ENCODE assay signal across 8 cellular contexts in the genomic region with DNA sequence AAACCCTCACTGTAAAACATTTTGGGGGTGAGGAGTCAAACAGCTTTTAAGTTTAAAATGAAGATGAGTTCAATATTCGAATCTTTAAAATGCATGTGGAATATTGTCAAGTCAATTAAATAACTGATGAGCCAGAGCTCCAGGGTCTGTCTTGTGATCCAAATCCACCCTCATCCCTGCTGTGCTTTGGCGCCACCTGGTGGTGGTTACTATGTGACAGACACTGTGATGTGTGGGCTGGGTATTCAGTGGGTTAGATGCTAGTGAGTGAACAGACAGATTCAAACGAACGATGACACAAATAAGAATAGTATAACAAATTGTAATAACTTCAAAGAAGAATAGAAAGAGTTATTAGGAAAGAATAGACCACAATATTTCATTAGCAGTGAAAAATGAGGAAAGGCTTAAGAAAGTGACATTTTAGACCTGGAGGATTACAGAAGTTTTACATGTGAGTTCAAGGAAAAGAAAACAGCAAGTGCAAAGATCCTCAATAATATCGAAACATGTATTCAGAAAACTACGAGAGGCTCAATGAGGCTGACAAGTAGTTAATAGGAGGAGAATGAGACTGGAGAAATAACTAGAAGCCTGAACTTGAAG. TPM values are rescaled to one million over a fixed set of nuclear protein-coding genes. Genes with fewer than 3 reads are reported as not detected.
DNase-seq lines count a peak whose midpoint lies in the region; ATAC-seq and TF ChIP-seq lines count a peak whose summit lies in the region.

No MANE protein-coding gene starts in this region.

- POLR2A ChIA-PET in naive thymus-derived CD4-positive, alpha-beta T cell (lab: Charles Lee): no interaction called here

- TF ChIP-seq POLR2A in erythroblast (IDR thresholded peaks at IDR 0.05; ENCODE audit: low read length): no peak

- H3K27ac ChIP-seq in naive thymus-derived CD4-positive, alpha-beta T cell (ENCODE audit: low read depth, low read length): no peak overlapping the region

- H3K9me3 Mint-ChIP-seq in naive thymus-derived CD4-positive, alpha-beta T cell: no peaks in the 10 kb centered on the region
- no peaks in the 10 kb centered on the region for H3K9me3 Mint-ChIP-seq in stimulated activated memory B cell treated with anti-CD40 and anti-IgM and Interleukin-4, amounts not matched to agents 10 μg/mL and 1 μg/mL and 100 μg/mL, for 72 hours

- no peaks in the 10 kb centered on the region for H3K4me1 Mint-ChIP-seq in naive thymus-derived CD4-positive, alpha-beta T cell
- no peaks in the 10 kb centered on the region for H3K4me1 Mint-ChIP-seq in stimulated activated memory B cell treated with anti-CD40 and anti-IgM and Interleukin-4, amounts not matched to agents 10 μg/mL and 1 μg/mL and 100 μg/mL, for 72 hours

- no peak overlapping the region for H3K4me3 Mint-ChIP-seq in naive thymus-derived CD4-positive, alpha-beta T cell
- H3K4me3 Mint-ChIP-seq in stimulated activated memory B cell treated with anti-CD40 and anti-IgM and Interleukin-4, amounts not matched to agents 10 μg/mL and 1 μg/mL and 100 μg/mL, for 72 hours: no peak overlapping the region

- no peaks in the 10 kb centered on the region for H3K27me3 ChIP-seq in naive thymus-derived CD4-positive, alpha-beta T cell (ENCODE audit: control insufficient read depth in 2 of 2, insufficient read depth in 2 of 2, low read length in 2 of 2)

- peak; percentile 97 for ATAC-seq in GM19023 (IDR thresholded peaks at IDR 0.05; ENCODE audit: unreplicated experiment)
- peak; percentile 93 for ATAC-seq in HG03139 (IDR thresholded peaks at IDR 0.05; ENCODE audit: unreplicated experiment)
- peak; percentile 76 for ATAC-seq in naive thymus-derived CD4-positive, alpha-beta T cell
- ATAC-seq in stimulated activated memory B cell treated with anti-CD40 and anti-IgM and Interleukin-4, amounts not matched to agents 10 μg/mL and 1 μg/mL and 100 μg/mL, for 72 hours: peak; percentile 67

- CTCF ChIA-PET in naive thymus-derived CD4-positive, alpha-beta T cell (lab: Charles Lee): interaction anchor here (0.8 to 2.2 kb wide), 3 partner anchors 78 to 948 kb away, joined by 3 to 8 read pairs (median 4); no protein-coding TSS in a partner anchor

- H3K27ac Mint-ChIP-seq in naive thymus-derived CD4-positive, alpha-beta T cell: no peak overlapping the region
- no peak overlapping the region for H3K27ac Mint-ChIP-seq in stimulated activated memory B cell treated with anti-CD40 and anti-IgM and Interleukin-4, amounts not matched to agents 10 μg/mL and 1 μg/mL and 100 μg/mL, for 72 hours

- DNase-seq in C1 segment of cervical spinal cord (lab: John Stamatoyannopoulos, UW) (peak in 13 of 14 donors; percentile 0 to 83 (median 51)), NCI-H82 (lab: John Stamatoyannopoulos, UW) (peak; percentile 83), erythroblast (lab: John Stamatoyannopoulos, UW) (peak; percentile 61 to 78)
- peak; percentile 31 for DNase-seq in activated CD8-positive, alpha-beta memory T cell treated with anti-CD3 and anti-CD28 coated beads, Interleukin-2, amount 50 U/mL, for 24 hours (ENCODE audit: extremely low read depth)
- DNase-seq in naive thymus-derived CD4-positive, alpha-beta T cell: peak; percentile 3 to 71 (median 35)

- no peak overlapping the region for H3K4me3 ChIP-seq in naive thymus-derived CD4-positive, alpha-beta T cell (ENCODE audit: low read length)

- peaks cover 0 to 23% (median 11%) of the 10 kb centered on the region in 5 donors for H3K27me3 Mint-ChIP-seq in naive thymus-derived CD4-positive, alpha-beta T cell
- H3K27me3 Mint-ChIP-seq in stimulated activated memory B cell treated with anti-CD40 and anti-IgM and Interleukin-4, amounts not matched to agents 10 μg/mL and 1 μg/mL and 100 μg/mL, for 72 hours: no peaks in the 10 kb centered on the region

- intact Hi-C loops in naive thymus-derived CD4-positive, alpha-beta T cell (cut with micrococcal nuclease): loop anchor here (1.0 to 5.0 kb wide), 3 partner anchors 82 to 1641 kb away; no protein-coding TSS in a partner anchor

- H3K4me1 ChIP-seq in naive thymus-derived CD4-positive, alpha-beta T cell (ENCODE audit: control insufficient read depth in 2 of 2, insufficient read depth in 2 of 2, low read length in 2 of 2): no peaks in the 10 kb centered on the region

- H3K36me3 Mint-ChIP-seq in naive thymus-derived CD4-positive, alpha-beta T cell: no peaks in the 10 kb centered on the region
- no peaks in the 10 kb centered on the region for H3K36me3 Mint-ChIP-seq in stimulated activated memory B cell treated with anti-CD40 and anti-IgM and Interleukin-4, amounts not matched to agents 10 μg/mL and 1 μg/mL and 100 μg/mL, for 72 hours

- H3K9me3 ChIP-seq in naive thymus-derived CD4-positive, alpha-beta T cell (ENCODE audit: control insufficient read depth in 2 of 3, low read length in 3 of 3): no peaks in the 10 kb centered on the region

- H3K36me3 ChIP-seq in naive thymus-derived CD4-positive, alpha-beta T cell (ENCODE audit: control insufficient read depth in 2 of 3, insufficient read depth in 3 of 3, low read length in 3 of 3): no peaks in the 10 kb centered on the region

RNA-seq across cellular contexts. Expression of gene CHSY3, which starts 51.4 kb away (rescaled TPM):
- total RNA-seq in naive thymus-derived CD4-positive, alpha-beta T cell: not detected
- polyA plus RNA-seq in naive thymus-derived CD4-positive, alpha-beta T cell: not detected

Comparison
In these comparisons a context has a peak if more than half of its experiments do, and no peak if none do; other contexts are left out.
1. DNase-seq: peak in every context shown above with its lines; median percentile 83 in NCI-H82; 70 in erythroblast; 51 in C1 segment of cervical spinal cord; 35 in naive thymus-derived CD4-positive, alpha-beta T cell; 31 in activated CD8-positive, alpha-beta memory T cell treated with anti-CD3 and anti-CD28 coated beads, Interleukin-2, amount 50 U/mL, for 24 hours.